Comparison of ENCODE assay signal across 22 cellular contexts in genomic region chr4:110963621-110964020, GRCh38.
"Had no signal": no experiment of that assay in that cellular context is flagged by ENCODE, and none has a peak within 500 bp of the region (broad histone marks: within the 10 kb centered on the region; RNA-seq: fewer than 3 reads in every experiment).

No MANE protein-coding gene starts in this region.

- H3K36me3 ChIP-seq: esophagus muscularis mucosa, left ventricle myocardium inferior, lower lobe of right lung, tibial artery, upper lobe of left lung, uterus had no signal

- H3K9me3 Mint-ChIP-seq: memory B cell; natural killer cell treated with Interleukin-12 subunit alpha and Interleukin-12 subunit beta and Interleukin-15 and Interleukin-18, amount 100 ng/mL, for 72 hours; stimulated activated memory B cell treated with anti-CD40 and anti-IgM and Interleukin-4, amounts not matched to agents 10 μg/mL and 1 μg/mL and 100 μg/mL, for 72 hours; stimulated activated naive CD8-positive, alpha-beta T cell treated with anti-CD3 and anti-CD28 coated beads, Interleukin-15, Interleukin-2, amounts not matched to agents 100 ng/mL and 50 ng/mL, for 24 hours had no signal

- DNase-seq: effector memory CD4-positive, alpha-beta T cell; foreskin melanocyte; head of caudate nucleus; hypothalamus; islet precursor cell; left ventricle myocardium inferior; lower lobe of right lung; midbrain; posterior cingulate gyrus; right cardiac atrium; stimulated activated CD4-positive, alpha-beta T cell treated with anti-CD3 and anti-CD28 coated beads, Interleukin-15, amount 100 ng/mL, for 24 hours; stimulated activated CD4-positive, alpha-beta T cell treated with anti-CD3 and anti-CD28 coated beads, Interleukin-1b, Interleukin-23, amount 100 ng/mL, for 48 hours; stimulated activated CD4-positive, alpha-beta T cell treated with anti-CD3 and anti-CD28 coated beads, Interleukin-4, amount 100 ng/mL, for 24 hours; tibial artery; upper lobe of left lung; uterus had no signal

- H3K4me1 ChIP-seq: esophagus muscularis mucosa, left ventricle myocardium inferior, lower lobe of right lung, tibial artery, upper lobe of left lung, uterus had no signal

- H3K27ac ChIP-seq: epithelial cell of prostate, esophagus muscularis mucosa, left ventricle myocardium inferior, lower lobe of right lung, tibial artery, upper lobe of left lung, uterus had no signal

- H3K27me3 Mint-ChIP-seq: memory B cell; natural killer cell treated with Interleukin-12 subunit alpha and Interleukin-12 subunit beta and Interleukin-15 and Interleukin-18, amount 100 ng/mL, for 72 hours; stimulated activated memory B cell treated with anti-CD40 and anti-IgM and Interleukin-4, amounts not matched to agents 10 μg/mL and 1 μg/mL and 100 μg/mL, for 72 hours; stimulated activated naive CD8-positive, alpha-beta T cell treated with anti-CD3 and anti-CD28 coated beads, Interleukin-15, Interleukin-2, amounts not matched to agents 100 ng/mL and 50 ng/mL, for 24 hours had no signal

- H3K4me3 ChIP-seq: esophagus muscularis mucosa, left ventricle myocardium inferior, lower lobe of right lung, tibial artery, upper lobe of left lung, uterus had no signal

- H3K4me3 Mint-ChIP-seq: memory B cell; natural killer cell treated with Interleukin-12 subunit alpha and Interleukin-12 subunit beta and Interleukin-15 and Interleukin-18, amount 100 ng/mL, for 72 hours; stimulated activated memory B cell treated with anti-CD40 and anti-IgM and Interleukin-4, amounts not matched to agents 10 μg/mL and 1 μg/mL and 100 μg/mL, for 72 hours; stimulated activated naive CD8-positive, alpha-beta T cell treated with anti-CD3 and anti-CD28 coated beads, Interleukin-15, Interleukin-2, amounts not matched to agents 100 ng/mL and 50 ng/mL, for 24 hours had no signal

- H3K27ac Mint-ChIP-seq: memory B cell; natural killer cell treated with Interleukin-12 subunit alpha and Interleukin-12 subunit beta and Interleukin-15 and Interleukin-18, amount 100 ng/mL, for 72 hours; stimulated activated memory B cell treated with anti-CD40 and anti-IgM and Interleukin-4, amounts not matched to agents 10 μg/mL and 1 μg/mL and 100 μg/mL, for 72 hours; stimulated activated naive CD8-positive, alpha-beta T cell treated with anti-CD3 and anti-CD28 coated beads, Interleukin-15, Interleukin-2, amounts not matched to agents 100 ng/mL and 50 ng/mL, for 24 hours had no signal

- H3K9me3 ChIP-seq: esophagus muscularis mucosa, left ventricle myocardium inferior, lower lobe of right lung, tibial artery, upper lobe of left lung, uterus had no signal

- H3K27me3 ChIP-seq: esophagus muscularis mucosa, upper lobe of left lung had no signal

- H3K4me1 Mint-ChIP-seq: memory B cell; stimulated activated memory B cell treated with anti-CD40 and anti-IgM and Interleukin-4, amounts not matched to agents 10 μg/mL and 1 μg/mL and 100 μg/mL, for 72 hours had no signal

- H3K36me3 Mint-ChIP-seq: memory B cell; natural killer cell treated with Interleukin-12 subunit alpha and Interleukin-12 subunit beta and Interleukin-15 and Interleukin-18, amount 100 ng/mL, for 72 hours; stimulated activated memory B cell treated with anti-CD40 and anti-IgM and Interleukin-4, amounts not matched to agents 10 μg/mL and 1 μg/mL and 100 μg/mL, for 72 hours had no signal
